1 cellular context compared by ENCODE assay signal in genomic region chr1:74952786-74953185, GRCh38.
TF ChIP-seq lines count a peak whose summit lies in the region.

No MANE protein-coding gene starts in this region.

TF ChIP-seq in GM23338, 12 proteins besides CTCF, POLR2A, EP300 and RAD21 (continued from another document):
- TF ChIP-seq REST (IDR thresholded peaks at IDR 0.05; ENCODE audit: unreplicated experiment), result no peak
- TF ChIP-seq ZNF331 (CRISPR knock-in tag; IDR thresholded peaks at IDR 0.05; ENCODE audit: low read depth), result no peak
